In the genomic region with DNA sequence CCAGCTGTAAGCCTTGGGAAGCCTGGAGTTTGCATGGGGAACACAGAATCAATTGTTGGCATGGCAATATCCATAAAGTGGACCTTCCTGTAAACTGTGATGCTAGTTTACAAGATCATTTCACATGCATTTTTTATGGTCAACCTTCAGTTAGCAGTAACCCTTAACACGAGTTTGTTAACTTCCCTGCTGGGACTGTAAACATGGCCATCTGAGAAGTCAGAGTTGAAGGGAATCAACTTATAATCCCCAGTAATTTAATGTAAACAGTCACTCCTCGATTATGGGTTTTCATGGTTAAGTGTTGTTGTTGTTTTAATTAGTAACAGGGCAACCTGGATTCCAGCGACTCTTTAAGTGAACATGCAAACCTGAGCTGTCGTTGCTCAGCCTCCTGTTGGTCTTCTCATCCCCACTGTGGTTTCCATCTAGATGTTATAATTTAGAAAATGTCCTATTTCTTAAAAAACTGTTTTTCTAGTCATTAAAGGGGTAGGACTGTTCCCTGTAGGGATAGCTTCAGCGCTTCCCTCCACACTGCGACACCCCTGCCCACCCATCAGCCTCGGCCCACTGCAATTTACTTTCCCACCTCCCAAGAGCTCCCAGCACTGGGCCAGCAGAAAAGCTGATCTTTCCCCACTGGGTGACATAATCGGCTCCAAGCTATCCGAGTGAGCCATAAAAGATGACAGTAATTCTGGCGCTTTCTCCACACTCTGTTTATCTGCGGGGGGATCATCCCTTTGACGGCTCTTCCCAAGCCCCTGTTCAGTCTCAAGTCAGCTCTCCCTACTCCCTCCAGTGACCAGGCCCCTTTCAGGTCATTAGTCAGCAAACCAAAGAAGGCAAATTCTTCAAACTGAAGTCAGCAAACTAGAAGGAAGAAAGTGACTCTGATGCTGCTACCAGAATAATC, we compare ENCODE assay signal across 10 cellular contexts.
DNase-seq lines count a peak whose midpoint lies in the region; ATAC-seq, FAIRE-seq and TF ChIP-seq lines count a peak whose summit lies in the region.
"Had no signal": no experiment of that assay in that cellular context is flagged by ENCODE, and none has a peak within 500 bp of the region (broad histone marks: within the 10 kb centered on the region; RNA-seq: fewer than 3 reads in every experiment).

No MANE protein-coding gene starts in this region.

- peaks cover 21% of the 10 kb centered on the region for H3K36me3 Mint-ChIP-seq in astrocyte (ENCODE audit: low read depth, unreplicated experiment)

- H4K20me1 ChIP-seq in astrocyte (ENCODE audit: insufficient read depth, low read length) = peaks cover 35% of the 10 kb centered on the region

- no peaks in the 10 kb centered on the region for H3K27me3 ChIP-seq in astrocyte (ENCODE audit: insufficient read depth, low read length)
- no peaks in the 10 kb centered on the region for H3K27me3 ChIP-seq in stomach

- no peaks in the 10 kb centered on the region for H3K27me3 Mint-ChIP-seq in astrocyte (ENCODE audit: low read depth, unreplicated experiment)

- no peak overlapping the region for H3K4me3 ChIP-seq in astrocyte (ENCODE audit: insufficient read depth, low read depth, low read length)
- H3K4me3 ChIP-seq in stomach = no peak overlapping the region

- intact Hi-C loops in stomach (cut with DNase I; ENCODE audit: low total_unique reads) = no loop called here

- H3K27ac Mint-ChIP-seq in astrocyte (ENCODE audit: unreplicated experiment) = peak overlapping the region; percentile 55

- peak overlapping the region; percentile 43 for H3K4me2 ChIP-seq in astrocyte (ENCODE audit: low read length)

- peaks cover 93% of the 10 kb centered on the region for H3K79me2 ChIP-seq in astrocyte (ENCODE audit: insufficient read depth, low read length)

- no peak for TF ChIP-seq POLR2A in stomach (IDR thresholded peaks at IDR 0.05)

- H3K9me3 ChIP-seq in astrocyte (ENCODE audit: insufficient read depth, low read depth, low read length) (no peaks in the 10 kb centered on the region), stomach (no peaks in the 10 kb centered on the region)

- no peak for TF ChIP-seq CTCF in astrocyte (IDR thresholded peaks at IDR 0.05; ENCODE audit: insufficient read depth, low read depth, low read length)
- no peak for TF ChIP-seq CTCF in stomach (IDR thresholded peaks at IDR 0.05)

- WGBS in stomach, 5 donors = 52 to 58% (median 56%) methylated on average over 12 of the region's 12 CpGs

- peak overlapping the region; percentile 56 for H3K9ac ChIP-seq in astrocyte (ENCODE audit: low read length)

- DNase-seq in HEK293T (ENCODE audit: extremely low spot score) = no peak
- peak; percentile 76 for DNase-seq in astrocyte (ENCODE audit: low read depth)
- DNase-seq in iris pigment epithelial cell (ENCODE audit: low read depth) = peak; percentile 81
- DNase-seq in stomach = no peak
- DNase-seq in occipital lobe (lab: John Stamatoyannopoulos, UW) = no peak
- DNase-seq in T-helper 9 cell = no peak
- no peak for DNase-seq in activated naive CD4-positive, alpha-beta T cell treated with Interleukin-2 at 50 U/mL for 16 hours
- DNase-seq: activated T-cell treated with anti-CD3 and anti-CD28 coated beads, Interleukin-2, amount 50 U/mL, for 48 hours had no signal

- no peak for FAIRE-seq in astrocyte (lab: Jason Lieb, UNC)

- H3K36me3 ChIP-seq in astrocyte (ENCODE audit: insufficient read depth, low read length) (peaks cover 29% of the 10 kb centered on the region), stomach (peaks cover 0 to 16% (median 2%) of the 10 kb centered on the region in 4 donors)

- peaks cover 47% of the 10 kb centered on the region for H3K4me1 ChIP-seq in astrocyte (ENCODE audit: insufficient read depth, low read length)
- H3K4me1 ChIP-seq in stomach = peaks cover 6 to 52% (median 41%) of the 10 kb centered on the region in 4 donors

- no peak overlapping the region for H2AFZ ChIP-seq in astrocyte (ENCODE audit: low read depth, low read length)

- H3K4me3 Mint-ChIP-seq in astrocyte (ENCODE audit: unreplicated experiment) = no peak overlapping the region

- peak overlapping the region; percentile 68 for H3K27ac ChIP-seq in astrocyte (ENCODE audit: low read depth, low read length)
- peak overlapping the region; percentile 57 to 88 (median 80) for H3K27ac ChIP-seq in stomach
- H3K27ac ChIP-seq: epithelial cell of prostate had no signal

- CTCF ChIA-PET in HEK293T (lab: Yijun Ruan, JAX) = interaction anchor here (1.1 to 2.7 kb wide), 6 partner anchors 12 to 240 kb away, joined by 3 to 13 read pairs (median 4); no protein-coding TSS in a partner anchor

- TF ChIP-seq EP300 in stomach (IDR thresholded peaks at IDR 0.05) = no peak

- POLR2A ChIA-PET in HEK293T (lab: Yijun Ruan, JAX) = interaction anchor here (0.8 to 1.2 kb wide), 3 partner anchors 8 to 108 kb away, joined by 3 read pairs; no protein-coding TSS in a partner anchor

- H3K9me3 Mint-ChIP-seq in astrocyte (ENCODE audit: unreplicated experiment) = no peaks in the 10 kb centered on the region

- ATAC-seq in GM19463 (IDR thresholded peaks at IDR 0.05; ENCODE audit: unreplicated experiment) = no peak

- peaks cover 43% of the 10 kb centered on the region for H3K4me1 Mint-ChIP-seq in astrocyte (ENCODE audit: low read depth, unreplicated experiment)

TF ChIP-seq in HEK293T, 16 proteins besides CTCF, POLR2A, EP300 and RAD21:
- TF ChIP-seq CTBP1 (IDR thresholded peaks at IDR 0.05; ENCODE audit: borderline replicate concordance) (peak; percentile 91), FOXK2 (IDR thresholded peaks at IDR 0.05) (peak; percentile 84), ELF4 (IDR thresholded peaks at IDR 0.05) (no peak), ARNT (IDR thresholded peaks at IDR 0.05) (peak; percentile 73), LEF1 (IDR thresholded peaks at IDR 0.05; ENCODE audit: borderline replicate concordance) (no peak), ZNF384 (IDR thresholded peaks at IDR 0.05) (no peak), TARDBP (IDR thresholded peaks at IDR 0.05) (no peak), FOXA1 (IDR thresholded peaks at IDR 0.05) (peak; percentile 100), FOXM1 (IDR thresholded peaks at IDR 0.05; ENCODE audit: borderline replicate concordance) (no peak), BHLHE40 (IDR thresholded peaks at IDR 0.05; ENCODE audit: borderline replicate concordance) (no peak)

Comparison
In these comparisons a context has a peak if more than half of its experiments do, and no peak if none do; other contexts are left out.
1. DNase-seq: peak in astrocyte (single experiment) and iris pigment epithelial cell (single experiment); none in HEK293T (single experiment), stomach (single experiment), occipital lobe (single experiment), T-helper 9 cell (single experiment) and activated naive CD4-positive, alpha-beta T cell treated with Interleukin-2 at 50 U/mL for 16 hours (single experiment).